1 cellular context compared by ENCODE assay signal in the genomic region with DNA sequence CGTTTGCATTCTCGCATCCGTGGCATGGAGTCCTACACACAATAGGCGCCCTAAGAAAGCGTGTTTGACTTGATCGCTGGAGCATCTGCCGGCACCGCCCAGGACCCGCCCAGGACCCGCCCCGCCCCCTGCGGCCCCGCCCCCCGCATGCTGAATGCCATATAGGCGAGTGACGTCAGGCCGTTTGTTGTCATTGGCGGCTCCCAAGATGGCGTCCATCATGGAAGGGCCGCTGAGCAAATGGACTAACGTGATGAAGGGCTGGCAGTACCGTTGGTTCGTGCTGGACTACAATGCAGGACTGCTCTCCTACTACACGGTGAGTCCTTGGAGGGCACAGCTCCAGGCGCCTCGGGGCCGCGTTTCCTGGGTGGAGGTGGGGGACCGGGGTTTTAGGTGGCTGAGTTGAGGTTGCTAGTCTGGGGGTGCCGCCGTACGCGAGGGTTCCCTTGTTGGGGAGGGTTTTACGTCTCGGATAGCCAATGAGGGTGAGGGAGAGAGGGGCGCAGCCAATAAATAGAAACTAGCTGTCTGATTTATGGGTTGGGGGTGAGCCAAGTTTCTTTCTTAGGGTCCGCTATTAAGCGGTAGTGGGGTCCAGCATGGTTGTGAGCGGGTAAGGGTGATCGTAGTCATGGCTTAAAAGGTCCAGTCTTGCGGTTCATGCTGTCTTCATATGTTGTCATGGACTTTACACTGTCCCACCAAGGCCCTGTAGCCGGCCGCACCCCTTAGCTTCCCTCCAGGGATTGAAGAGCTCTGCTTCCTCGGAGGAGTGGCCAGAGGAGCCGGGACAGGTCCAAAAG.
TF ChIP-seq lines count a peak whose summit lies in the region.

A gene with protein sequence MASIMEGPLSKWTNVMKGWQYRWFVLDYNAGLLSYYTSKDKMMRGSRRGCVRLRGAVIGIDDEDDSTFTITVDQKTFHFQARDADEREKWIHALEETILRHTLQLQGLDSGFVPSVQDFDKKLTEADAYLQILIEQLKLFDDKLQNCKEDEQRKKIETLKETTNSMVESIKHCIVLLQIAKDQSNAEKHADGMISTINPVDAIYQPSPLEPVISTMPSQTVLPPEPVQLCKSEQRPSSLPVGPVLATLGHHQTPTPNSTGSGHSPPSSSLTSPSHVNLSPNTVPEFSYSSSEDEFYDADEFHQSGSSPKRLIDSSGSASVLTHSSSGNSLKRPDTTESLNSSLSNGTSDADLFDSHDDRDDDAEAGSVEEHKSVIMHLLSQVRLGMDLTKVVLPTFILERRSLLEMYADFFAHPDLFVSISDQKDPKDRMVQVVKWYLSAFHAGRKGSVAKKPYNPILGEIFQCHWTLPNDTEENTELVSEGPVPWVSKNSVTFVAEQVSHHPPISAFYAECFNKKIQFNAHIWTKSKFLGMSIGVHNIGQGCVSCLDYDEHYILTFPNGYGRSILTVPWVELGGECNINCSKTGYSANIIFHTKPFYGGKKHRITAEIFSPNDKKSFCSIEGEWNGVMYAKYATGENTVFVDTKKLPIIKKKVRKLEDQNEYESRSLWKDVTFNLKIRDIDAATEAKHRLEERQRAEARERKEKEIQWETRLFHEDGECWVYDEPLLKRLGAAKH (plus strand): TSS at position 190 of the 806 bp plus-strand sequence. CDS start 19 bp downstream, at position 209.

TF ChIP-seq in SK-N-SH, 30 proteins besides CTCF, POLR2A, EP300 and RAD21 (continued from another document):
- TF ChIP-seq, protein P1, sequence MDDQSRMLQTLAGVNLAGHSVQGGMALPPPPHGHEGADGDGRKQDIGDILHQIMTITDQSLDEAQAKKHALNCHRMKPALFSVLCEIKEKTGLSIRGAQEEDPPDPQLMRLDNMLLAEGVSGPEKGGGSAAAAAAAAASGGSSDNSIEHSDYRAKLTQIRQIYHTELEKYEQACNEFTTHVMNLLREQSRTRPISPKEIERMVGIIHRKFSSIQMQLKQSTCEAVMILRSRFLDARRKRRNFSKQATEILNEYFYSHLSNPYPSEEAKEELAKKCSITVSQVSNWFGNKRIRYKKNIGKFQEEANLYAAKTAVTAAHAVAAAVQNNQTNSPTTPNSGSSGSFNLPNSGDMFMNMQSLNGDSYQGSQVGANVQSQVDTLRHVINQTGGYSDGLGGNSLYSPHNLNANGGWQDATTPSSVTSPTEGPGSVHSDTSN (IDR thresholded peaks at IDR 0.05), result peak; percentile 95
- TF ChIP-seq, protein P2, sequence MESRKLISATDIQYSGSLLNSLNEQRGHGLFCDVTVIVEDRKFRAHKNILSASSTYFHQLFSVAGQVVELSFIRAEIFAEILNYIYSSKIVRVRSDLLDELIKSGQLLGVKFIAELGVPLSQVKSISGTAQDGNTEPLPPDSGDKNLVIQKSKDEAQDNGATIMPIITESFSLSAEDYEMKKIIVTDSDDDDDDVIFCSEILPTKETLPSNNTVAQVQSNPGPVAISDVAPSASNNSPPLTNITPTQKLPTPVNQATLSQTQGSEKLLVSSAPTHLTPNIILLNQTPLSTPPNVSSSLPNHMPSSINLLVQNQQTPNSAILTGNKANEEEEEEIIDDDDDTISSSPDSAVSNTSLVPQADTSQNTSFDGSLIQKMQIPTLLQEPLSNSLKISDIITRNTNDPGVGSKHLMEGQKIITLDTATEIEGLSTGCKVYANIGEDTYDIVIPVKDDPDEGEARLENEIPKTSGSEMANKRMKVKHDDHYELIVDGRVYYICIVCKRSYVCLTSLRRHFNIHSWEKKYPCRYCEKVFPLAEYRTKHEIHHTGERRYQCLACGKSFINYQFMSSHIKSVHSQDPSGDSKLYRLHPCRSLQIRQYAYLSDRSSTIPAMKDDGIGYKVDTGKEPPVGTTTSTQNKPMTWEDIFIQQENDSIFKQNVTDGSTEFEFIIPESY (IDR thresholded peaks at IDR 0.05; ENCODE audit: borderline replicate concordance, low read depth), result no peak
- TF ChIP-seq RFX5 (IDR thresholded peaks at IDR 0.05; ENCODE audit: low read length), result 0 out of 2 replicates have a peak, but pooled peaks have one; percentile 7
- TF ChIP-seq, protein P3, sequence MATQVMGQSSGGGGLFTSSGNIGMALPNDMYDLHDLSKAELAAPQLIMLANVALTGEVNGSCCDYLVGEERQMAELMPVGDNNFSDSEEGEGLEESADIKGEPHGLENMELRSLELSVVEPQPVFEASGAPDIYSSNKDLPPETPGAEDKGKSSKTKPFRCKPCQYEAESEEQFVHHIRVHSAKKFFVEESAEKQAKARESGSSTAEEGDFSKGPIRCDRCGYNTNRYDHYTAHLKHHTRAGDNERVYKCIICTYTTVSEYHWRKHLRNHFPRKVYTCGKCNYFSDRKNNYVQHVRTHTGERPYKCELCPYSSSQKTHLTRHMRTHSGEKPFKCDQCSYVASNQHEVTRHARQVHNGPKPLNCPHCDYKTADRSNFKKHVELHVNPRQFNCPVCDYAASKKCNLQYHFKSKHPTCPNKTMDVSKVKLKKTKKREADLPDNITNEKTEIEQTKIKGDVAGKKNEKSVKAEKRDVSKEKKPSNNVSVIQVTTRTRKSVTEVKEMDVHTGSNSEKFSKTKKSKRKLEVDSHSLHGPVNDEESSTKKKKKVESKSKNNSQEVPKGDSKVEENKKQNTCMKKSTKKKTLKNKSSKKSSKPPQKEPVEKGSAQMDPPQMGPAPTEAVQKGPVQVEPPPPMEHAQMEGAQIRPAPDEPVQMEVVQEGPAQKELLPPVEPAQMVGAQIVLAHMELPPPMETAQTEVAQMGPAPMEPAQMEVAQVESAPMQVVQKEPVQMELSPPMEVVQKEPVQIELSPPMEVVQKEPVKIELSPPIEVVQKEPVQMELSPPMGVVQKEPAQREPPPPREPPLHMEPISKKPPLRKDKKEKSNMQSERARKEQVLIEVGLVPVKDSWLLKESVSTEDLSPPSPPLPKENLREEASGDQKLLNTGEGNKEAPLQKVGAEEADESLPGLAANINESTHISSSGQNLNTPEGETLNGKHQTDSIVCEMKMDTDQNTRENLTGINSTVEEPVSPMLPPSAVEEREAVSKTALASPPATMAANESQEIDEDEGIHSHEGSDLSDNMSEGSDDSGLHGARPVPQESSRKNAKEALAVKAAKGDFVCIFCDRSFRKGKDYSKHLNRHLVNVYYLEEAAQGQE (IDR thresholded peaks at IDR 0.05; ENCODE audit: low read depth, low read length), result 0 out of 2 replicates have a peak, but pooled peaks have one; percentile 27
- no peak for TF ChIP-seq EZH2phosphoT487 (IDR thresholded peaks at IDR 0.05; ENCODE audit: borderline replicate concordance, low read depth)
- TF ChIP-seq, protein P4, sequence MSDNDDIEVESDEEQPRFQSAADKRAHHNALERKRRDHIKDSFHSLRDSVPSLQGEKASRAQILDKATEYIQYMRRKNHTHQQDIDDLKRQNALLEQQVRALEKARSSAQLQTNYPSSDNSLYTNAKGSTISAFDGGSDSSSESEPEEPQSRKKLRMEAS (IDR thresholded peaks at IDR 0.05; ENCODE audit: low read depth), result no peak
